ENCODE assay signal across 9 cellular contexts in the genomic region with DNA sequence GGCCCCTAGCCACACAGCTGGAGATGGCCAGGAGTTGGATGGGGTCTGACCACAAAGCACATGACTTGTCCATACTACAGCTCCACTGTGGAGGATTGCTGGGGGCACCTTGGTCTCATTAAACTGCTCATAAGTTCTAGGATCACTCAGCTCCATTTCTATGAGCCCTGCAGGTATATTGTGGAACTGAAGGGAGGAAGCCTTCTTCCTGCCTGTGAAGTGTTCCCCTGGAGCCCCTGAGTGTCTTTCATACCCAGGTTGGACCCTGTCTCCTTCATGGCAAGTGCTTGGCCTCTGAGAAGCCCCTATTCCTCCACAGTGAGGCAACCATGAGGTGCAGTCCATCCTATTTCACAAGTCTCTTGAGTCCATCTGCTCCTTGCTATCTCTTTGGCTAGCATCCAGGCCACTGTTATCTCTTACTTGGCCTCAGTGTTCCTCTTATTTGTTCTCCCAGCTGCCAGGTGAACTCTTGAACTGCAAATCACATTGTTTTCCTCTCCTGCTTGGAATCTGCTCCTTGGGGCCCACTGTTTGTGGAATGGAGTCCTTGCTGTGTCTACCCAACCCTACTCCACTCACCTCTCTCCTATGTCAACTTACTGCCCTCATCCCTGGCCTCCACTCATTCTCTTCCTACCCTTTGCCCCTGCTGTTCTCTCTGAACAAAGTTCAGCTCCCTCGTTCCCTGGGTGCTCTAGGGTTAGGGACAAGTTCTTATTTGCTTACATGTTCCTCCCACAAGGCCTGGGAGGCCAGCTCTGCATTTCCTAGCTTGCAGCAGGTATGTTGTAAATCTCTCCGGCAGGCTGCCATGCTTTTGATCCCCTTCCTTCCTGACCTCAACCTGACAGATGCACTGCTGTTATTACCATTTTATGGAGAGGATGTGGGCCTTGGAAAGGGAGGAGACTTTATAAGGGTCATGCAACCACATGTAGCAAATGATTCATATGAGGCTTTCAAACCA. TPM values are rescaled to one million over a fixed set of nuclear protein-coding genes. Genes with fewer than 3 reads are reported as not detected.
A peak's percentile ranks its signal among the peaks of the same experiment; 100 is the strongest.
DNase-seq lines count a peak whose midpoint lies in the region; ATAC-seq, FAIRE-seq and TF ChIP-seq lines count a peak whose summit lies in the region.
"Had no signal": no experiment of that assay in that cellular context is flagged by ENCODE, and none has a peak within 500 bp of the region (broad histone marks: within the 10 kb centered on the region; RNA-seq: fewer than 3 reads in every experiment).

No MANE protein-coding gene starts in this region.

- no peak overlapping the region for H3T11ph ChIP-seq in H9 (ENCODE audit: low read length)

- ATAC-seq in IMR-90 (ENCODE audit: low read depth) (no peak), HG03196 (IDR thresholded peaks at IDR 0.05; ENCODE audit: unreplicated experiment) (no peak), HG02571 (IDR thresholded peaks at IDR 0.05; ENCODE audit: unreplicated experiment) (no peak)
- no peak for ATAC-seq in stimulated activated naive CD8-positive, alpha-beta T cell treated with anti-CD3 and anti-CD28 coated beads, Interleukin-15, Interleukin-2, amounts not matched to agents 100 U/mL and 50 U/mL, for 24 hours

- in situ Hi-C loops in IMR-90 (cut with MboI; ENCODE audit: low sequenced_read_pairs), result no loop called here

- H3K56ac ChIP-seq in IMR-90 (ENCODE audit: extremely low read depth, insufficient read depth, low read length) (no peak overlapping the region; the same call in 1 of the 2 replicates), H9 (ENCODE audit: insufficient read length, low read depth, low read length) (no peak overlapping the region)

- H3K79me1 ChIP-seq in IMR-90 (ENCODE audit: low read depth in 1 of 2, low read length in 2 of 2) (no peaks in the 10 kb centered on the region), H9 (ENCODE audit: insufficient read depth, low read depth, low read length, poor library complexity, severe bottlenecking) (no peaks in the 10 kb centered on the region)

- H3K14ac ChIP-seq in IMR-90 (replicated peaks; ENCODE audit: low read depth, low read length), result peak overlapping the region; percentile 52; the same call in 1 of the 2 replicates
- no peak overlapping the region for H3K14ac ChIP-seq in H9 (ENCODE audit: insufficient read depth, low read length)

- peak overlapping the region; percentile 4 for H3K4ac ChIP-seq in IMR-90 (ENCODE audit: low read depth, low read length)
- H3K4ac ChIP-seq in H9 (ENCODE audit: low read depth, low read length), result no peak overlapping the region

- peak overlapping the region; percentile 36; the same call in 1 of the 3 replicates for H2BK15ac ChIP-seq in IMR-90 (ENCODE audit: low read depth, low read length)
- H2BK15ac ChIP-seq in H9 (ENCODE audit: low read depth, low read length), result no peak overlapping the region

- BruUV-seq in IMR-90 (replicated peaks; lab: Mats Ljungman, UMichigan), result no TSS peak

- no peaks in the 10 kb centered on the region for H3K79me2 ChIP-seq in H9 (ENCODE audit: insufficient read depth, low read length)

- H3K4me3 Mint-ChIP-seq in H9, result no peak overlapping the region

- no peaks in the 10 kb centered on the region; the same call in 1 of the 2 replicates for H3K9me1 ChIP-seq in IMR-90 (ENCODE audit: insufficient read depth, low read length)

- H4K5ac ChIP-seq in IMR-90 (ENCODE audit: low read depth, low read length) (peak overlapping the region; percentile 31; the same call in 1 of the 2 replicates), H9 (ENCODE audit: insufficient read length, low read depth, low read length) (no peak overlapping the region)

- H3K27ac Mint-ChIP-seq in H9, result no peak overlapping the region; a peak in 1 of 7 replicates

- TF ChIP-seq CTCF in IMR-90 (conservative IDR thresholded peaks at IDR 0.05; ENCODE audit: low read depth, low read length), result no peak
- TF ChIP-seq CTCF in WERI-Rb-1 (IDR thresholded peaks at IDR 0.05; ENCODE audit: low read depth, low read length), result no peak
- no peak for TF ChIP-seq CTCF in kidney (IDR thresholded peaks at IDR 0.05; ENCODE audit: borderline replicate concordance, extremely low read depth, insufficient read depth)
- TF ChIP-seq CTCF in H9 (conservative IDR thresholded peaks at IDR 0.05), result no peak; the same call in 2 of the 3 replicates

- H3K9me3 ChIP-seq in IMR-90 (ENCODE audit: control insufficient read depth, insufficient read depth, low read length), result no peaks in the 10 kb centered on the region
- H3K9me3 ChIP-seq in WERI-Rb-1 (ENCODE audit: severe bottlenecking), result no peaks in the 10 kb centered on the region
- H3K9me3 ChIP-seq in kidney (ENCODE audit: control insufficient read depth in 1 of 2, low read length in 2 of 2), result no peaks in the 10 kb centered on the region
- H3K9me3 ChIP-seq in H9 (ENCODE audit: control insufficient read depth, low read depth, low read length), result no peaks in the 10 kb centered on the region

- H3K27me3 ChIP-seq in IMR-90 (ENCODE audit: control insufficient read depth, insufficient read depth, low read length) (no peaks in the 10 kb centered on the region), WERI-Rb-1 (ENCODE audit: insufficient read depth, low read depth, severe bottlenecking) (no peaks in the 10 kb centered on the region), H9 (ENCODE audit: insufficient read depth, low read length) (no peaks in the 10 kb centered on the region)

- H3K36me3 ChIP-seq in IMR-90 (ENCODE audit: control insufficient read depth, insufficient read depth, low read length), result peaks cover 3% of the 10 kb centered on the region; the same call in 1 of the 2 replicates
- H3K36me3 ChIP-seq in WERI-Rb-1, result no peaks in the 10 kb centered on the region
- peaks cover 6 to 17% of the 10 kb centered on the region in 2 donors for H3K36me3 ChIP-seq in kidney (ENCODE audit: control insufficient read depth in 1 of 2, insufficient read depth in 2 of 2, low read length in 2 of 2)

- intact Hi-C loops in IMR-90 (cut with micrococcal nuclease) (no loop called here), kidney (cut with DNase I) (no loop called here)

- no peaks in the 10 kb centered on the region; the same call in 1 of the 2 replicates for H3K27me3 Mint-ChIP-seq in H9 (ENCODE audit: low read depth)

- H3K27ac ChIP-seq in IMR-90 (ENCODE audit: insufficient read depth, low read length) (no peak overlapping the region), WERI-Rb-1 (peak overlapping the region; percentile 41; the same call in 1 of the 2 replicates), kidney (ENCODE audit: low read depth in 2 of 2, low read length in 2 of 2) (peak overlapping the region; percentile 29 to 77), skin epidermis (peak overlapping the region in 11 of 21 experiments; percentile 10 to 82 (median 70)), H9 (ENCODE audit: insufficient read length, low read depth, low read length) (no peak overlapping the region)

- H3K23ac ChIP-seq in IMR-90 (ENCODE audit: low read depth, low read length) (no peak overlapping the region), H9 (ENCODE audit: insufficient read length, low read depth, low read length) (no peak overlapping the region)

- TF ChIP-seq RAD21 in IMR-90 (IDR thresholded peaks at IDR 0.05; ENCODE audit: low read length), result no peak

- no CpG with 5 or more reads among the region's 2 CpGs for WGBS in IMR-90 (ENCODE audit: extremely low coverage in 2 of 2, insufficient read length in 1 of 2), 2 experiments
- WGBS in H9 (ENCODE audit: extremely low coverage, insufficient read length, low lambda C conversion rate), result no CpG with 5 or more reads among the region's 2 CpGs

- no peak overlapping the region for H3K18ac ChIP-seq in IMR-90 (ENCODE audit: low read depth, low read length)
- H3K18ac ChIP-seq in H9 (ENCODE audit: insufficient read length, low read depth, low read length), result no peak overlapping the region

- H3K4me2 ChIP-seq in IMR-90 (ENCODE audit: low read depth, low read length) (peak overlapping the region; percentile 52; the same call in 1 of the 2 replicates), H9 (ENCODE audit: insufficient read depth, insufficient read length, low read length) (no peak overlapping the region)

- CTCF ChIA-PET in IMR-90 (lab: Yijun Ruan, JAX), result no interaction called here

- H3K23me2 ChIP-seq in H9 (ENCODE audit: insufficient read length, low read depth, low read length, poor library complexity, severe bottlenecking), result no peaks in the 10 kb centered on the region

- no peak overlapping the region for H2BK5ac ChIP-seq in IMR-90 (ENCODE audit: low read depth, low read length, poor library complexity, severe bottlenecking)
- H2BK5ac ChIP-seq in H9 (ENCODE audit: insufficient read length, low read length), result no peak overlapping the region

- no peak overlapping the region for H2BK120ac ChIP-seq in IMR-90 (ENCODE audit: low read depth, low read length)
- H2BK120ac ChIP-seq in H9 (ENCODE audit: low read depth, low read length, poor library complexity, severe bottlenecking), result no peak overlapping the region

- peak overlapping the region; percentile 52 for H2AFZ ChIP-seq in IMR-90 (replicated peaks; ENCODE audit: low read length, poor library complexity)
- H2AFZ ChIP-seq in H9 (ENCODE audit: low read length), result no peak overlapping the region

- peak overlapping the region; percentile 17; the same call in 1 of the 2 replicates for H3K9ac ChIP-seq in IMR-90 (ENCODE audit: low read depth, low read length)
- H3K9ac ChIP-seq in kidney (ENCODE audit: low read length in 2 of 2), result peak overlapping the region; percentile 25 to 88
- H3K9ac ChIP-seq in H9 (ENCODE audit: extremely low read depth, insufficient read length, low read length), result no peak overlapping the region

- no peaks in the 10 kb centered on the region; a peak in 2 of 5 replicates for H3K9me3 Mint-ChIP-seq in H9

- peaks cover 11 to 25% of the 10 kb centered on the region in 2 experiments for H3K4me1 Mint-ChIP-seq in H9

- H4K91ac ChIP-seq in IMR-90 (ENCODE audit: insufficient read depth, low read depth, low read length) (no peak overlapping the region), H9 (ENCODE audit: insufficient read length, low read depth, low read length) (no peak overlapping the region)

- no peaks in the 10 kb centered on the region for H4K20me1 ChIP-seq in IMR-90 (ENCODE audit: insufficient read depth, low read length)
- H4K20me1 ChIP-seq in H9 (ENCODE audit: control insufficient read depth, insufficient read depth, insufficient read length), result no peaks in the 10 kb centered on the region

- FAIRE-seq in kidney (lab: Jason Lieb, UNC), result no peak

- H2AK9ac ChIP-seq in IMR-90 (replicated peaks; ENCODE audit: low read depth, low read length, poor library complexity), result no peak overlapping the region

- dilution Hi-C loops in IMR-90 (cut with HindIII; ENCODE audit: low sequenced_read_pairs, unreplicated experiment), result no loop called here

- POLR2A ChIA-PET in IMR-90 (lab: Charles Lee; ENCODE audit: unreplicated experiment), result no interaction called here

- peaks cover 16% of the 10 kb centered on the region for H3K4me1 ChIP-seq in IMR-90 (ENCODE audit: control insufficient read depth, insufficient read depth, low read length)
- peaks cover 23 to 36% of the 10 kb centered on the region in 2 donors for H3K4me1 ChIP-seq in kidney (ENCODE audit: control insufficient read depth in 1 of 2, insufficient read depth in 1 of 2, low read depth in 1 of 2, low read length in 2 of 2)
- no peaks in the 10 kb centered on the region for H3K4me1 ChIP-seq in H9 (ENCODE audit: insufficient read depth, low read length)

- no peak overlapping the region for H3K4me3 ChIP-seq in IMR-90 (ENCODE audit: insufficient read depth, low read depth, low read length)
- no peak overlapping the region for H3K4me3 ChIP-seq in WERI-Rb-1 (ENCODE audit: low read depth, low read length)
- peak overlapping the region; percentile 23 to 69 for H3K4me3 ChIP-seq in kidney (ENCODE audit: low read length in 2 of 2)
- H3K4me3 ChIP-seq in skin epidermis, result no peak overlapping the region

- no peaks in the 10 kb centered on the region for H3K36me3 Mint-ChIP-seq in H9 (ENCODE audit: insufficient read depth in 1 of 3, low read depth in 3 of 3)

- H2BK20ac ChIP-seq in IMR-90 (ENCODE audit: low read depth, low read length) (no peak overlapping the region), H9 (ENCODE audit: low read depth, low read length, poor library complexity, severe bottlenecking) (no peak overlapping the region)

- H4K8ac ChIP-seq in IMR-90 (ENCODE audit: low read depth in 2 of 2, low read length in 2 of 2) (no peak overlapping the region), H9 (replicated peaks; ENCODE audit: insufficient read length, low read depth, low read length) (no peak overlapping the region)

- DNase-seq in IMR-90 (no peak), WERI-Rb-1 (no peak), kidney (no peak), H9 (no peak)
- DNase-seq in stimulated activated naive CD8-positive, alpha-beta T cell treated with anti-CD3 and anti-CD28 coated beads, Interleukin-15, Interleukin-2, amounts not matched to agents 100 U/mL and 50 U/mL, for 24 hours, result no peak
- DNase-seq: activated CD4-positive, alpha-beta T cell treated with anti-CD3 and anti-CD28 coated beads for 4 hours had no signal

- H2AK5ac ChIP-seq in IMR-90 (ENCODE audit: low read depth, low read length) (no peak overlapping the region; the same call in 1 of the 2 replicates), H9 (ENCODE audit: insufficient read length, low read length) (no peak overlapping the region)

- no peak for TF ChIP-seq POLR2A in IMR-90 (IDR thresholded peaks at IDR 0.05; ENCODE audit: low read depth, low read length)

- H2BK12ac ChIP-seq in H9 (ENCODE audit: insufficient read length, low read depth, low read length), result no peak overlapping the region

RNA-seq across cellular contexts. Expression of gene ACOX2, which starts 1.2 kb away (rescaled TPM):
- 15.6 and 17.8 TPM in 2 replicates for total RNA-seq in IMR-90 (2012; rRNA removed)
- 26.8 and 32.9 TPM in 2 replicates for polyA plus RNA-seq in IMR-90 (2012; rRNA removed)
- 17.9 and 19.5 TPM in 2 replicates for polyA plus RNA-seq in IMR-90 (2012; cell fraction: cytosol; rRNA removed)
- polyA plus RNA-seq in IMR-90 (2012; cell fraction: nucleus; rRNA removed; ENCODE audit: low replicate concordance), result 137 and 183 TPM in 2 replicates
- total RNA-seq in kidney, result 18.6 TPM
- 85.5 TPM for polyA plus RNA-seq in kidney (ENCODE audit: insufficient read depth, low read depth, low replicate concordance)
- total RNA-seq in H9 (2021), result 0.85 and 1.6 TPM in 2 replicates

RNA-seq across cellular contexts. Expression of gene FAM107A, which starts 41.4 kb away (rescaled TPM):
- not detected in 2 replicates for total RNA-seq in IMR-90 (2012; rRNA removed)
- polyA plus RNA-seq in IMR-90 (2012; rRNA removed), result not detected in 2 replicates
- not detected in 2 replicates for polyA plus RNA-seq in IMR-90 (2012; cell fraction: cytosol; rRNA removed)
- polyA plus RNA-seq in IMR-90 (2012; cell fraction: nucleus; rRNA removed; ENCODE audit: low replicate concordance), result 0.05 and 0.07 TPM in 2 replicates
- total RNA-seq in kidney, result 180 TPM
- polyA plus RNA-seq in kidney (ENCODE audit: insufficient read depth, low read depth, low replicate concordance), result 52.5 TPM
- 0.11 and 0.13 TPM in 2 replicates for total RNA-seq in H9 (2021)

RNA-seq across cellular contexts. Expression of gene KCTD6, which starts 43.9 kb away (rescaled TPM):
- total RNA-seq in IMR-90 (2012; rRNA removed) (7.0 and 9.4 TPM in 2 replicates), kidney (19.0 TPM), H9 (2021) (14.2 and 15.7 TPM in 2 replicates)
- polyA plus RNA-seq in IMR-90 (2012; rRNA removed) (5.6 and 9.2 TPM in 2 replicates), kidney (ENCODE audit: insufficient read depth, low read depth, low replicate concordance) (24.5 TPM)
- polyA plus RNA-seq in IMR-90 (2012; cell fraction: cytosol; rRNA removed), result 1.5 and 2.3 TPM in 2 replicates
- 1.4 and 10.7 TPM in 2 replicates for polyA plus RNA-seq in IMR-90 (2012; cell fraction: nucleus; rRNA removed; ENCODE audit: low replicate concordance)

Comparison
In these comparisons a context has a peak if more than half of its experiments do, and no peak if none do; other contexts are left out.
1. H3K27ac ChIP-seq: peak in WERI-Rb-1 (single experiment), kidney (2 of 2) and skin epidermis (11 of 21); none in IMR-90 (single experiment) and H9 (single experiment).
2. H3K4me3 ChIP-seq: peak in kidney (2 of 2); none in IMR-90 (single experiment), WERI-Rb-1 (single experiment) and skin epidermis (0 of 7).
3. RNA of gene FAM107A, which starts 41.4 kb away (total RNA-seq): 180 TPM in kidney (single experiment); 0.11 to 0.13 TPM in H9 and not detected in IMR-90; every median in the first group is over 100 times any median in the second.